8 cellular contexts compared by ENCODE assay signal in genomic region chrX:132216806-132217202, GRCh38. TPM values are rescaled to one million over a fixed set of nuclear protein-coding genes. Genes with fewer than 3 reads are reported as not detected.
DNase-seq lines count a peak whose midpoint lies in the region; ATAC-seq and TF ChIP-seq lines count a peak whose summit lies in the region.

No MANE protein-coding gene starts in this region.

- RAD21 ChIA-PET in HCT116 (lab: Charles Lee; ENCODE audit: low non-redundant PET in 1 of 2, low total read pairs in 2 of 2, uncharacterized antibody in 2 of 2, unreplicated experiment in 2 of 2), result no interaction called here

- no peak for TF ChIP-seq POLR2A in HCT116 (IDR thresholded peaks at IDR 0.05; ENCODE audit: borderline replicate concordance, extremely low read depth, insufficient read depth, insufficient read length)

- H4K20me1 ChIP-seq in HCT116 (ENCODE audit: insufficient read depth) (no peaks in the 10 kb centered on the region), SK-N-SH (ENCODE audit: insufficient read depth) (peaks cover 9% of the 10 kb centered on the region; the same call in 1 of the 2 replicates), neural cell (ENCODE audit: insufficient read depth) (no peaks in the 10 kb centered on the region)

- H3K27me3 Mint-ChIP-seq in effector memory CD8-positive, alpha-beta T cell, result no peaks in the 10 kb centered on the region

- H3K9ac ChIP-seq in HCT116 (ENCODE audit: low read length) (peak overlapping the region; percentile 74), SK-N-SH (peak overlapping the region; percentile 88), neural cell (ENCODE audit: low read length) (peak overlapping the region; percentile 85)

- H3K27ac ChIP-seq in HCT116 (ENCODE audit: low read depth, low read length) (peak overlapping the region; percentile 80), SK-N-SH (ENCODE audit: low read depth in 2 of 2, low read length in 1 of 2) (peak overlapping the region; percentile 79 to 91), neural cell (ENCODE audit: low read length) (peak overlapping the region; percentile 65)

- CTCF ChIA-PET in HCT116 (lab: Charles Lee), result no interaction called here
- CTCF ChIA-PET in SK-N-SH (lab: Yijun Ruan, JAX), result interaction anchor here (1.4 kb wide), 1 partner anchor 375 kb away, joined by 3 read pairs; no protein-coding TSS in a partner anchor

- H3K4me1 ChIP-seq in HCT116 (ENCODE audit: control insufficient read depth in 1 of 2, insufficient read depth in 2 of 2, low read length in 2 of 2) (peaks cover 0 to 11% of the 10 kb centered on the region in 2 experiments; a peak in 3 of 4 replicates), SK-N-SH (ENCODE audit: control insufficient read depth in 1 of 2, insufficient read depth in 2 of 2, low read depth in 1 of 2, low read length in 1 of 2) (peaks cover 0 to 5% of the 10 kb centered on the region in 2 experiments; a peak in 2 of 4 replicates)

- H3K9me3 Mint-ChIP-seq in effector memory CD8-positive, alpha-beta T cell, result no peaks in the 10 kb centered on the region

- H3K4me2 ChIP-seq in HCT116 (ENCODE audit: low read length) (peak overlapping the region; percentile 76), SK-N-SH (peak overlapping the region; percentile 92), neural cell (ENCODE audit: low read length) (peak overlapping the region; percentile 55)

- POLR2A ChIA-PET in HCT116 (lab: Charles Lee), result no interaction called here
- POLR2A ChIA-PET in SK-N-SH (lab: Yijun Ruan, JAX), result interaction anchor here (0.7 to 3.5 kb wide), 2 partner anchors 9 to 124 kb away, joined by 3 to 19 read pairs; no protein-coding TSS in a partner anchor

- H3K36me3 ChIP-seq in HCT116 (ENCODE audit: control insufficient read depth in 1 of 2, insufficient read depth in 2 of 2, low read length in 2 of 2) (peaks cover 0 to 8% of the 10 kb centered on the region in 2 experiments; a peak in 2 of 4 replicates), SK-N-SH (replicated peaks in 1 of 2; ENCODE audit: control insufficient read depth in 1 of 2, insufficient read depth in 2 of 2, low read length in 1 of 2) (peaks cover 28% of the 10 kb centered on the region in 2 experiments), neural cell (ENCODE audit: insufficient read depth, low read length) (no peaks in the 10 kb centered on the region)

- H3K79me2 ChIP-seq in HCT116 (ENCODE audit: insufficient read depth, low read length), result peaks cover 40% of the 10 kb centered on the region
- peaks cover 45% of the 10 kb centered on the region for H3K79me2 ChIP-seq in SK-N-SH (ENCODE audit: insufficient read depth)
- peaks cover 15% of the 10 kb centered on the region for H3K79me2 ChIP-seq in neural cell (replicated peaks; ENCODE audit: insufficient read depth, low read length)

- H2AFZ ChIP-seq in HCT116 (ENCODE audit: low read depth, low read length, poor library complexity, severe bottlenecking), result no peak overlapping the region
- H2AFZ ChIP-seq in SK-N-SH (ENCODE audit: low read depth), result peak overlapping the region; percentile 72; the same call in 1 of the 2 replicates
- peak overlapping the region; percentile 33 for H2AFZ ChIP-seq in neural cell (ENCODE audit: low read depth, low read length)

- TF ChIP-seq RAD21 in HCT116 (IDR thresholded peaks at IDR 0.05; ENCODE audit: low read depth), result no peak
- TF ChIP-seq RAD21 in SK-N-SH (IDR thresholded peaks at IDR 0.05; ENCODE audit: low read length), result no peak
- no peak for TF ChIP-seq RAD21 in neural cell (conservative IDR thresholded peaks at IDR 0.05)

- 4% methylated on average over 11 of the region's 11 CpGs for WGBS in SK-N-SH (ENCODE audit: low lambda C conversion rate)

- H3K4me1 Mint-ChIP-seq in effector memory CD8-positive, alpha-beta T cell (ENCODE audit: low read depth in 2 of 2), result peaks cover 18 to 29% of the 10 kb centered on the region in 2 donors

- intact Hi-C loops in HCT116 (cut with micrococcal nuclease), result no loop called here

- H3F3A ChIP-seq in SK-N-SH (replicated peaks; ENCODE audit: insufficient read depth) (peaks cover 10% of the 10 kb centered on the region), neural cell (ENCODE audit: insufficient read depth, low read length, poor library complexity, severe bottlenecking) (no peaks in the 10 kb centered on the region)

- TF ChIP-seq CTCF in GM12864 (IDR thresholded peaks at IDR 0.05; ENCODE audit: low read depth, low read length, missing control alignments) (no peak), HCT116 (IDR thresholded peaks at IDR 0.05 in 2 of 3, conservative IDR thresholded peaks at IDR 0.05 in 1 of 3; ENCODE audit: borderline replicate concordance in 1 of 3, insufficient read depth in 1 of 3, low read depth in 2 of 3, low read length in 2 of 3) (no peak), SK-N-SH (IDR thresholded peaks at IDR 0.05) (no peak), neural cell (IDR thresholded peaks at IDR 0.05; ENCODE audit: poor library complexity, severe bottlenecking) (no peak)

- H3K27ac Mint-ChIP-seq in effector memory CD8-positive, alpha-beta T cell, result peak overlapping the region; percentile 93 to 97

- TSS peak; percentile 59 for BruUV-seq in HCT116 (replicated peaks; lab: Mats Ljungman, UMichigan)

- ATAC-seq in HCT116, result 0 out of 2 replicates have a peak, but pooled peaks have one; percentile 1
- peak; percentile 49 for ATAC-seq in effector memory CD8-positive, alpha-beta T cell (replicated peaks)

- peaks cover 42% of the 10 kb centered on the region for H3K36me3 Mint-ChIP-seq in effector memory CD8-positive, alpha-beta T cell (ENCODE audit: insufficient read depth)

- H3K4me3 ChIP-seq in GM12864 (ENCODE audit: low read depth, low read length), result peak overlapping the region; percentile 79
- H3K4me3 ChIP-seq in HCT116 (replicated peaks in 1 of 2; ENCODE audit: low read depth in 1 of 2, low read length in 2 of 2), result peak overlapping the region; percentile 66 to 75
- H3K4me3 ChIP-seq in SK-N-SH (ENCODE audit: low read depth in 2 of 2, low read length in 1 of 2), result peak overlapping the region; percentile 74 to 81
- peak overlapping the region; percentile 75 for H3K4me3 ChIP-seq in neural cell (ENCODE audit: low read length)

- TF ChIP-seq EP300 in SK-N-SH (IDR thresholded peaks at IDR 0.05; ENCODE audit: borderline replicate concordance in 1 of 2, low read depth in 1 of 2, low read length in 1 of 2), result no peak
- TF ChIP-seq EP300 in neural cell (conservative IDR thresholded peaks at IDR 0.05; ENCODE audit: poor library complexity, severe bottlenecking), result no peak

- H3K9me2 ChIP-seq in HCT116 (ENCODE audit: insufficient read depth) (no peaks in the 10 kb centered on the region), SK-N-SH (no peaks in the 10 kb centered on the region), neural cell (ENCODE audit: insufficient read depth, low read length) (no peaks in the 10 kb centered on the region)

- DNase-seq in GM12864 (ENCODE audit: low read depth) (no peak), HCT116 (ENCODE audit: low read depth, low spot score) (no peak), SK-N-SH (no peak), NCI-H69 (lab: John Stamatoyannopoulos, UW) (no peak), DMS53 treated with DMSO at 0.1 percent for 48 hours (lab: John Stamatoyannopoulos, UW; ENCODE audit: unreplicated experiment) (no peak), NCI-H146 (lab: John Stamatoyannopoulos, UW) (no peak)
- peak in 2 of 3 experiments; percentile 24 to 32 for DNase-seq in effector memory CD8-positive, alpha-beta T cell

- H3K9me3 ChIP-seq in HCT116 (ENCODE audit: control insufficient read depth in 1 of 2, insufficient read depth in 1 of 2, low read depth in 1 of 2, low read length in 2 of 2) (no peaks in the 10 kb centered on the region), SK-N-SH (no peaks in the 10 kb centered on the region), neural cell (ENCODE audit: low read length) (no peaks in the 10 kb centered on the region)

- H3K4me3 Mint-ChIP-seq in effector memory CD8-positive, alpha-beta T cell, result peak overlapping the region; percentile 81 to 87

- H3K27me3 ChIP-seq in HCT116 (ENCODE audit: insufficient read depth, low read length) (no peaks in the 10 kb centered on the region), SK-N-SH (ENCODE audit: insufficient read depth) (no peaks in the 10 kb centered on the region), neural cell (ENCODE audit: insufficient read depth, low read depth, low read length) (no peaks in the 10 kb centered on the region)

TF ChIP-seq in HCT116, 20 proteins besides CTCF, POLR2A, EP300 and RAD21:
- peak; percentile 49; the same call in 1 of the 2 replicates for TF ChIP-seq SIN3A (IDR thresholded peaks at IDR 0.05; ENCODE audit: low read depth)
- no peak for TF ChIP-seq EGR1 (IDR thresholded peaks at IDR 0.05; ENCODE audit: low read depth)

TF ChIP-seq in SK-N-SH, 30 proteins besides CTCF, POLR2A, EP300 and RAD21 (continues in another document):
- TF ChIP-seq GABPA (IDR thresholded peaks at IDR 0.05; ENCODE audit: low read depth) (no peak), TCF12 (IDR thresholded peaks at IDR 0.05) (no peak)

TF ChIP-seq in neural cell, 6 proteins besides CTCF, POLR2A, EP300 and RAD21 (continues in another document):
- TF ChIP-seq POLR2AphosphoS5 (IDR thresholded peaks at IDR 0.05) (no peak), SMC3 (conservative IDR thresholded peaks at IDR 0.05; ENCODE audit: poor library complexity) (no peak)

RNA-seq across cellular contexts. Expression of gene RAP2C, which starts 2.4 kb away (rescaled TPM):
- 19.9 TPM for total RNA-seq in HCT116 (2021; ENCODE audit: unreplicated experiment)
- polyA plus RNA-seq in HCT116 (2012), result 11.6 and 12.1 TPM in 2 replicates
- polyA plus RNA-seq in SK-N-SH (2012; rRNA removed), result 5.5 and 6.8 TPM in 2 replicates
- 10.5 and 13.0 TPM in 2 replicates for polyA plus RNA-seq in SK-N-SH (2012; cell fraction: cytosol; rRNA removed)
- 3.8 and 4.8 TPM in 2 replicates for polyA plus RNA-seq in SK-N-SH (2012; cell fraction: nucleus; rRNA removed)
- 21.9 and 26.2 TPM in 2 replicates for polyA plus RNA-seq in neural cell
- polyA minus RNA-seq in neural cell, result 29.5 and 33.1 TPM in 2 replicates

Comparison
In these comparisons a context has a peak if more than half of its experiments do, and no peak if none do; other contexts are left out.
1. DNase-seq: peak in effector memory CD8-positive, alpha-beta T cell (2 of 3); none in GM12864 (single experiment), HCT116 (single experiment), SK-N-SH (single experiment), NCI-H69 (single experiment), DMS53 treated with DMSO at 0.1 percent for 48 hours (single experiment) and NCI-H146 (single experiment).
2. Peak in every context shown above with its lines, with median percentiles within 50 percentile points of each other: H3K4me3 ChIP-seq, H3K27ac ChIP-seq, H3K4me2 ChIP-seq and H3K9ac ChIP-seq.